In genomic region chr19:6864325-6864724, GRCh38 we compare ENCODE assay signal across 9 cellular contexts. TPM values are rescaled to one million over a fixed set of nuclear protein-coding genes. Genes with fewer than 3 reads are reported as not detected.
"Had no signal": no experiment of that assay in that cellular context is flagged by ENCODE, and none has a peak within 500 bp of the region (broad histone marks: within the 10 kb centered on the region; RNA-seq: fewer than 3 reads in every experiment).

No MANE protein-coding gene starts in this region.

RNA-seq across cellular contexts. Expression of gene ADGRE1, which starts 23.1 kb away (rescaled TPM):
- total RNA-seq: left ventricle myocardium inferior, mesothelial cell of epicardium, progenitor cell of endocrine pancreas, pulmonary artery endothelial cell, renal cortical epithelial cell, right atrium auricular region, smooth muscle cell, thyroid gland, vagina had no signal
